8 cellular contexts compared by ENCODE assay signal in genomic region chr9:19999491-20000057, GRCh38.
DNase-seq lines count a peak whose midpoint lies in the region; ATAC-seq and TF ChIP-seq lines count a peak whose summit lies in the region.

No MANE protein-coding gene starts in this region.

- DNase-seq in activated CD4-positive, CD25-positive, alpha-beta regulatory T cell treated with anti-CD3 and anti-CD28 coated beads, Interleukin-2, amount 50 U/mL, for 16 hours (ENCODE audit: low read depth, low spot score): peak; percentile 7
- DNase-seq in activated CD4-positive, CD25-positive, alpha-beta regulatory T cell treated with anti-CD3 and anti-CD28 coated beads, Interleukin-2, amount 50 U/mL, for 72 hours: no peak
- DNase-seq in SW480 (ENCODE audit: low spot score) (peak; percentile 86), fibroblast of mammary gland (ENCODE audit: low read depth) (peak; percentile 96), C1 segment of cervical spinal cord (lab: John Stamatoyannopoulos, UW) (no peak), putamen (ENCODE audit: low spot score) (no peak), SKM-1 treated with dmso at 0.1 percent for 144 hours (lab: John Stamatoyannopoulos, UW; ENCODE audit: unreplicated experiment) (no peak)

- no peak overlapping the region for H3K4me3 ChIP-seq in fibroblast of mammary gland (ENCODE audit: control insufficient read depth, low read depth, low read length)

- peak; percentile 89 for ATAC-seq in HG02885 (IDR thresholded peaks at IDR 0.05; ENCODE audit: poor library complexity, unreplicated experiment)

- TF ChIP-seq CTCF in fibroblast of mammary gland (conservative IDR thresholded peaks at IDR 0.05; ENCODE audit: control insufficient read depth, insufficient read depth, low read depth, low read length): no peak

Comparison
In these comparisons a context has a peak if more than half of its experiments do, and no peak if none do; other contexts are left out.
1. DNase-seq: peak in activated CD4-positive, CD25-positive, alpha-beta regulatory T cell treated with anti-CD3 and anti-CD28 coated beads, Interleukin-2, amount 50 U/mL, for 16 hours (single experiment), SW480 (single experiment) and fibroblast of mammary gland (single experiment); none in activated CD4-positive, CD25-positive, alpha-beta regulatory T cell treated with anti-CD3 and anti-CD28 coated beads, Interleukin-2, amount 50 U/mL, for 72 hours (single experiment), C1 segment of cervical spinal cord (0 of 14), putamen (single experiment) and SKM-1 treated with dmso at 0.1 percent for 144 hours (single experiment).